ENCODE assay signal across 9 cellular contexts in the genomic region with DNA sequence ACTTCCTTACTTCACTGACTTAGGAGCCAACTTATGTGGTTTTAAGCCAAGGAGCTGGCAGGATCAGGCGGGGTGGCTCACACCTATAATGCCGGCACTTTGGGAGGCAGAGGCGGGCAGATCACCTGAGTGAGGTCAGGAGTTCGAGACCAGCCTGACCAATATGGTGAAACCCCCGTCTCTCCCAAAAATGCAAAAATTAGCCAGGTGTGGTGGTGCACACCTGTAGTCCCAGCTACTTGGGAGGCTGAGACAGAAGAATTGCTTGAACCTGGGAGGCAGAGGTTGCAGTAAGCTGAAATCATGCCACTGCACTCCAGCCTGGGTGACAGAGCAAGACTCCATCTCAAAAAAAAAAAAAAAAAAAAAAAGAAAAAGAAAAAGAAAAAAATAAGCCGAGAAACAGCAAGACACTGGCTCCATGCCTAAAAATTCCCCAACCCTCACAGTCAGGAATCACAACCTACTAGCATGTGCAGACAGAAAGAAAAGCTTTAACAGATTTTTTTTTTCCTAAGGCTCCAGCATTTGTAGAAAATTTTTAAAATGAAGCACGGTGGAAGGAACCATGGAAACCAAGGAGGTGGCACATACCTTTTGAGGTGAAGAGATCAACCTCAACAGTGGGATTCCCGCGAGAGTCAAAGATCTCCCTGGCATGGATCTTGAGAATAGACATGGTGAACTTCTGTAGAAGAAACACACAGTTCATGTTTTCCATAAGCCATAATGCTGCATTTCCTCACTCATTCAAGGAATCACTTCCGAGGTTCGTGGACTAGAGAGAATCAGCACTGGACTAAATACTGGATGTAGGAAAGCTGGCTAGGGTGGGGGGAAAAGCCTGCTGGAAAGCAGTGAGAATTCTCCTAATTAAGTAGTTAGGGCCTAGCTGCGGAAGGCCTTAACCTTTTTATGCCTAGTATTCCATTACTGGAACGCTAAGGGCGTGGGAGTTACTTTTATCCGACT. TPM values are rescaled to one million over a fixed set of nuclear protein-coding genes. Genes with fewer than 3 reads are reported as not detected.
DNase-seq lines count a peak whose midpoint lies in the region; ATAC-seq and TF ChIP-seq lines count a peak whose summit lies in the region.
"Had no signal": no experiment of that assay in that cellular context is flagged by ENCODE, and none has a peak within 500 bp of the region (broad histone marks: within the 10 kb centered on the region; RNA-seq: fewer than 3 reads in every experiment).

No MANE protein-coding gene starts in this region.

- no peak for TF ChIP-seq CTCF in GM12865 (IDR thresholded peaks at IDR 0.05; ENCODE audit: insufficient read depth, low read depth, low read length, missing control alignments)
- TF ChIP-seq CTCF in RWPE1 (conservative IDR thresholded peaks at IDR 0.05; ENCODE audit: low read depth), result no peak
- TF ChIP-seq CTCF in epithelial cell of esophagus (IDR thresholded peaks at IDR 0.05; ENCODE audit: insufficient read depth, low read depth, low read length, missing control alignments), result no peak
- no peak for TF ChIP-seq CTCF in gastrocnemius medialis (IDR thresholded peaks at IDR 0.05 in 4 of 5, conservative IDR thresholded peaks at IDR 0.05 in 1 of 5)

- CTCF ChIA-PET in RWPE1 (lab: Yijun Ruan, JAX), result interaction anchor here (0.7 to 0.9 kb wide), 2 partner anchors 14 to 113 kb away, joined by 3 read pairs; no protein-coding TSS in a partner anchor

- intact Hi-C loops in gastrocnemius medialis (cut with DNase I; ENCODE audit: low total_unique reads), result loop anchor here (5.0 to 10.0 kb wide), 4 partner anchors 193 to 1092 kb away; a partner anchor contains a TSS

- no peaks in the 10 kb centered on the region for H3K9me3 ChIP-seq in gastrocnemius medialis

- H3K36me3 ChIP-seq in gastrocnemius medialis, result peaks cover 0 to 52% of the 10 kb centered on the region in 2 donors

- no peak for DNase-seq in GM12865 (ENCODE audit: low read depth)
- DNase-seq in RWPE1 (ENCODE audit: low spot score), result no peak
- no peak for DNase-seq in epithelial cell of esophagus (ENCODE audit: low read depth)
- no peak for DNase-seq in gastrocnemius medialis
- no peak for DNase-seq in HCEC 1CT
- DNase-seq in HUDEP-2 (lab: John Stamatoyannopoulos, UW; ENCODE audit: unreplicated experiment in 76 of 76), result no peak
- DNase-seq in DMS153 treated with DMSO at 0.1 percent for 48 hours (lab: John Stamatoyannopoulos, UW; ENCODE audit: unreplicated experiment), result no peak
- DNase-seq in T-helper 9 cell, result no peak
- DNase-seq: NCI-H774 had no signal

- POLR2A ChIA-PET in RWPE1 (lab: Yijun Ruan, JAX; ENCODE audit: low non-redundant PET), result interaction anchor here (0.5 to 1.0 kb wide), 2 partner anchors 14 to 742 kb away, joined by 3 read pairs; no protein-coding TSS in a partner anchor

- no peak for TF ChIP-seq POLR2A in gastrocnemius medialis (IDR thresholded peaks at IDR 0.05)

- H3K27me3 ChIP-seq in gastrocnemius medialis, result no peaks in the 10 kb centered on the region

- peak overlapping the region; percentile 93 for H3K27ac ChIP-seq in RWPE1
- peak overlapping the region; percentile 58 to 97 (median 96) for H3K27ac ChIP-seq in gastrocnemius medialis

- peaks cover 48 to 51% of the 10 kb centered on the region in 2 donors for H3K4me1 ChIP-seq in gastrocnemius medialis

- in situ Hi-C loops in gastrocnemius medialis (cut with MboI; ENCODE audit: low sequenced_read_pairs in 4 of 4), result loop anchor here in 1 of 4 donors (25.0 kb wide), 1 partner anchor 113 kb away; no protein-coding TSS in a partner anchor

- H3K4me3 ChIP-seq in GM12865 (ENCODE audit: low read depth, low read length), result peak overlapping the region; percentile 92
- peak overlapping the region; percentile 90 for H3K4me3 ChIP-seq in epithelial cell of esophagus (ENCODE audit: low read length)
- H3K4me3 ChIP-seq in gastrocnemius medialis, result no peak overlapping the region

- no peak for ATAC-seq in gastrocnemius medialis

RNA-seq across cellular contexts. Expression of a gene that starts 4.0 kb away (rescaled TPM):
- total RNA-seq in gastrocnemius medialis, result 100 to 1,000 TPM; 112 to 354 (median 209) TPM

RNA-seq across cellular contexts. Expression of a gene that starts 57.1 kb away (rescaled TPM):
- total RNA-seq in gastrocnemius medialis, result 100 to 1,000 TPM in 3 of 4 donors, 10 to 100 TPM in 1; 60.8 to 106 (median 102) TPM

Comparison
In these comparisons a context has a peak if more than half of its experiments do, and no peak if none do; other contexts are left out.
1. H3K4me3 ChIP-seq: peak in GM12865 (single experiment) and epithelial cell of esophagus (single experiment); none in gastrocnemius medialis (0 of 4).